ENCODE assay signal across 13 cellular contexts in genomic region chr2:38747819-38748218, GRCh38. TPM values are rescaled to one million over a fixed set of nuclear protein-coding genes. Genes with fewer than 3 reads are reported as not detected.
A peak's percentile ranks its signal among the peaks of the same experiment; 100 is the strongest.
DNase-seq lines count a peak whose midpoint lies in the region; ATAC-seq and TF ChIP-seq lines count a peak whose summit lies in the region.
"Had no signal": no experiment of that assay in that cellular context is flagged by ENCODE, and none has a peak within 500 bp of the region (broad histone marks: within the 10 kb centered on the region; RNA-seq: fewer than 3 reads in every experiment).

No MANE protein-coding gene starts in this region.

- H3K36me3 ChIP-seq in Panc1 (ENCODE audit: control insufficient read depth, insufficient read depth, low read length) (peaks cover 72% of the 10 kb centered on the region), endocrine pancreas (ENCODE audit: control insufficient read depth, insufficient read depth, low read length) (peaks cover 12% of the 10 kb centered on the region)

- POLR2A ChIA-PET in Panc1 (lab: Charles Lee), result interaction anchor here (0.6 to 0.8 kb wide), 2 partner anchors 149 to 472 kb away, joined by 3 to 4 read pairs; no protein-coding TSS in a partner anchor

- CTCF ChIA-PET in Panc1 (lab: Charles Lee), result no interaction called here

- H3K4me1 Mint-ChIP-seq in T-helper 2 cell treated with Interferon-gamma antibody and Interleukin-4, amounts not matched to agents 5 μg/mL and 100 μg/mL, for 36 hours (ENCODE audit: low read depth), result peaks cover 56% of the 10 kb centered on the region
- H3K4me1 Mint-ChIP-seq in progenitor cell of endocrine pancreas (ENCODE audit: low read depth), result peaks cover 43% of the 10 kb centered on the region

- BruUV-seq in Panc1 (replicated peaks; lab: Mats Ljungman, UMichigan), result no TSS peak

- H3K9me3 ChIP-seq in Panc1 (ENCODE audit: control insufficient read depth, insufficient read depth, low read depth, low read length) (no peaks in the 10 kb centered on the region), endocrine pancreas (ENCODE audit: control insufficient read depth, low read length) (no peaks in the 10 kb centered on the region)
- H3K9me3 ChIP-seq: mucosa of descending colon, tibial artery had no signal

- H3K4me3 ChIP-seq in Panc1 (ENCODE audit: low read depth in 2 of 2, low read length in 2 of 2) (peak overlapping the region in 1 of 2 experiments; percentile 8; a peak in 2 of 4 replicates), endocrine pancreas (ENCODE audit: control insufficient read depth, insufficient read depth, low read length) (peak overlapping the region; percentile 48)
- H3K4me3 ChIP-seq: mucosa of descending colon, tibial artery had no signal

- no peak for ATAC-seq in Panc1
- ATAC-seq: activated CD4-positive, CD25-positive, alpha-beta regulatory T cell treated with anti-CD3 and anti-CD28 coated beads, Interleukin-2, amount 50 U/mL, for 24 hours; mucosa of descending colon had no signal

- H3K4me1 ChIP-seq in Panc1 (ENCODE audit: control insufficient read depth, insufficient read depth, low read length), result peaks cover 54% of the 10 kb centered on the region
- H3K4me1 ChIP-seq in endocrine pancreas (ENCODE audit: control insufficient read depth, insufficient read depth, low read length), result peaks cover 21% of the 10 kb centered on the region

- no peak for TF ChIP-seq CTCF in Panc1 (IDR thresholded peaks at IDR 0.05)
- no peak for TF ChIP-seq CTCF in progenitor cell of endocrine pancreas (IDR thresholded peaks at IDR 0.05; ENCODE audit: unreplicated experiment)

- no peaks in the 10 kb centered on the region for H3K9me3 Mint-ChIP-seq in T-helper 2 cell treated with Interferon-gamma antibody and Interleukin-4, amounts not matched to agents 5 μg/mL and 100 μg/mL, for 36 hours
- no peaks in the 10 kb centered on the region for H3K9me3 Mint-ChIP-seq in progenitor cell of endocrine pancreas (ENCODE audit: low read depth)

- DNase-seq in T-helper 2 cell treated with Interferon-gamma antibody and Interleukin-4, amounts not matched to agents 5 μg/mL and 100 μg/mL, for 36 hours (ENCODE audit: low spot score), result no peak
- DNase-seq in T-helper 2 cell (no peak), Panc1 (ENCODE audit: low read depth, low spot score) (no peak), progenitor cell of endocrine pancreas (ENCODE audit: low spot score, unreplicated experiment) (no peak), kidney glomerular epithelial cell (lab: John Stamatoyannopoulos, UW) (no peak), G401 (ENCODE audit: low spot score) (no peak)
- DNase-seq in activated effector memory CD4-positive, alpha-beta T cell treated with anti-CD3 and anti-CD28 coated beads, Interleukin-2, amount 50 U/mL, for 16 hours, result no peak
- DNase-seq: mucosa of descending colon; NCI-H146; stimulated activated CD4-positive, alpha-beta T cell treated with anti-CD3 and anti-CD28 coated beads, Interleukin-1b, Interleukin-23, amount 100 ng/mL, for 48 hours; tibial artery had no signal

- in situ Hi-C loops in Panc1 (cut with HindIII; ENCODE audit: low pct_unique_long_range_greater_than_20kb, low sequenced_read_pairs) (loop anchor here (25.0 kb wide), 1 partner anchor 161 kb away; no protein-coding TSS in a partner anchor), G401 (cut with HindIII; ENCODE audit: low sequenced_read_pairs) (no loop called here)

- H3K27ac Mint-ChIP-seq in T-helper 2 cell treated with Interferon-gamma antibody and Interleukin-4, amounts not matched to agents 5 μg/mL and 100 μg/mL, for 36 hours, result peak overlapping the region; percentile 47
- peak overlapping the region; percentile 92 for H3K27ac Mint-ChIP-seq in progenitor cell of endocrine pancreas

- H3K36me3 Mint-ChIP-seq in T-helper 2 cell treated with Interferon-gamma antibody and Interleukin-4, amounts not matched to agents 5 μg/mL and 100 μg/mL, for 36 hours (ENCODE audit: low read depth), result peaks cover 75% of the 10 kb centered on the region
- H3K36me3 Mint-ChIP-seq in progenitor cell of endocrine pancreas (ENCODE audit: insufficient read depth), result peaks cover 49% of the 10 kb centered on the region

- H3K27me3 ChIP-seq in Panc1 (ENCODE audit: control insufficient read depth, insufficient read depth, low read length) (no peaks in the 10 kb centered on the region), endocrine pancreas (ENCODE audit: control insufficient read depth, insufficient read depth, low read length) (no peaks in the 10 kb centered on the region)
- H3K27me3 ChIP-seq: tibial artery had no signal

- peaks cover 4% of the 10 kb centered on the region for H3K27me3 Mint-ChIP-seq in T-helper 2 cell treated with Interferon-gamma antibody and Interleukin-4, amounts not matched to agents 5 μg/mL and 100 μg/mL, for 36 hours (ENCODE audit: low read depth)
- H3K27me3 Mint-ChIP-seq in progenitor cell of endocrine pancreas, result no peaks in the 10 kb centered on the region

- peak overlapping the region; percentile 63 for H3K9ac ChIP-seq in endocrine pancreas (ENCODE audit: control insufficient read depth, insufficient read depth, low read length)

- peak overlapping the region; percentile 49 for H3K27ac ChIP-seq in Panc1 (ENCODE audit: low read length)

- peak overlapping the region; percentile 79 for H3K4me3 Mint-ChIP-seq in T-helper 2 cell treated with Interferon-gamma antibody and Interleukin-4, amounts not matched to agents 5 μg/mL and 100 μg/mL, for 36 hours
- peak overlapping the region; percentile 59 for H3K4me3 Mint-ChIP-seq in progenitor cell of endocrine pancreas (ENCODE audit: low read depth)

- intact Hi-C loops in Panc1 (cut with micrococcal nuclease; ENCODE audit: unreplicated experiment), result no loop called here

RNA-seq across cellular contexts. Expression of gene SRSF7, which starts 3.3 kb away (rescaled TPM):
- total RNA-seq in Panc1 (2021; ENCODE audit: unreplicated experiment), result 220 TPM
- polyA plus RNA-seq in Panc1 (2012; ENCODE audit: insufficient read length), result 236 TPM
- total RNA-seq in progenitor cell of endocrine pancreas, result 258 TPM in 2 replicates
- total RNA-seq in G401 (2014; rRNA removed; shearing (Covaris generic)), result 183 and 238 TPM in 2 replicates

RNA-seq across cellular contexts. Expression of gene GEMIN6, which starts 30.2 kb away (rescaled TPM):
- total RNA-seq in Panc1 (2021; ENCODE audit: unreplicated experiment) (24.6 TPM), progenitor cell of endocrine pancreas (16.3 and 17.5 TPM in 2 replicates)
- polyA plus RNA-seq in Panc1 (2012; ENCODE audit: insufficient read length), result 10.8 TPM
- total RNA-seq in G401 (2014; rRNA removed; shearing (Covaris generic)), result 18.8 and 22.2 TPM in 2 replicates
